In the genomic region with DNA sequence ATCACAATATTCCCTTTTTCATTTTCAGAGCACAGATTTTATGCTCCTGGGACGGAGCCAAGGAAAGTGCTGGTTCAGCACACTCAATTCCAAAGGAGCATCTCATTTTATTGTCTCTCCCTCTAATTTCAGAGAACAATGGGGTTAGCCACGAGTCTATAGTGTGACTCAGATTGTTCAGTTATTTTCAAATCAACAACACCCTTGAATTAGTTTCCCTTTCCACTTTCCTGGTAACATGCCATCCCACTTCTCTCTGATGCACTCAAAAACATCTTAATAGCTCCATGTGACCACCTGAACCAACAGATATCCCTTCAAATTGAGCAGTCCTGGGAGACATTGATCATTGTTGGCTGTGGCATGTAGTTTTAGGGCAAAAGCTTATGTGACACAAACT, we compare ENCODE assay signal across 18 cellular contexts.
DNase-seq lines count a peak whose midpoint lies in the region; ATAC-seq, FAIRE-seq and TF ChIP-seq lines count a peak whose summit lies in the region.
"Had no signal": no experiment of that assay in that cellular context is flagged by ENCODE, and none has a peak within 500 bp of the region (broad histone marks: within the 10 kb centered on the region; RNA-seq: fewer than 3 reads in every experiment).

No MANE protein-coding gene starts in this region.

- no peaks in the 10 kb centered on the region for H3K9me3 Mint-ChIP-seq in activated naive CD4-positive, alpha-beta T cell treated with anti-CD3 and anti-CD28 coated beads, Interleukin-2, amount 10 ng/mL, durations not matched to agents 7 days and 5 days

- no peak for TF ChIP-seq POLR2A in A549 (IDR thresholded peaks at IDR 0.05; ENCODE audit: low read length)

- DNase-seq in A549 (ENCODE audit: low read depth in 1 of 2, low spot score in 1 of 2) (no peak), Daoy (ENCODE audit: low read depth) (peak; percentile 2), bronchial epithelial cell (ENCODE audit: low read depth) (peak; percentile 29), foreskin keratinocyte (peak; percentile 13 to 31), cerebellum (ENCODE audit: low spot score) (no peak), frontal cortex (ENCODE audit: low spot score in 2 of 2) (no peak)
- DNase-seq in activated naive CD4-positive, alpha-beta T cell treated with anti-CD3 and anti-CD28 coated beads, Interleukin-2, amount 10 ng/mL, durations not matched to agents 7 days and 5 days = no peak
- DNase-seq: Caco-2; CD4-positive, CD25-positive, alpha-beta regulatory T cell; DMS153; KBM-7; NCI-H1048; NCI-H146; NCI-H2081; NCI-H510A treated with DMSO at 0.1 percent for 48 hours; NCI-H82 had no signal

- POLR2A ChIA-PET in A549 (lab: Yijun Ruan, JAX) = no interaction called here

- no peak for TF ChIP-seq CTCF in A549 (IDR thresholded peaks at IDR 0.05)
- no peak for TF ChIP-seq CTCF in bronchial epithelial cell (IDR thresholded peaks at IDR 0.05; ENCODE audit: insufficient read depth, low read length, severe bottlenecking)
- TF ChIP-seq CTCF in foreskin keratinocyte (conservative IDR thresholded peaks at IDR 0.05) = no peak

- H3K27me3 Mint-ChIP-seq in activated naive CD4-positive, alpha-beta T cell treated with anti-CD3 and anti-CD28 coated beads, Interleukin-2, amount 10 ng/mL, durations not matched to agents 7 days and 5 days = peaks cover 10% of the 10 kb centered on the region

- CTCF ChIA-PET in A549 (lab: Yijun Ruan, JAX) = no interaction called here
- CTCF ChIA-PET in activated naive CD4-positive, alpha-beta T cell treated with anti-CD3 and anti-CD28 coated beads, Interleukin-2, amount 10 ng/mL, durations not matched to agents 7 days and 5 days (lab: Charles Lee) = no interaction called here

- H3K4me1 Mint-ChIP-seq in activated naive CD4-positive, alpha-beta T cell treated with anti-CD3 and anti-CD28 coated beads, Interleukin-2, amount 10 ng/mL, durations not matched to agents 7 days and 5 days = no peaks in the 10 kb centered on the region
- H3K4me1 Mint-ChIP-seq: B cell had no signal

- no peaks in the 10 kb centered on the region for H3K9me3 ChIP-seq in A549
- H3K9me3 ChIP-seq: Caco-2 had no signal

- H3K27me3 ChIP-seq in bronchial epithelial cell (ENCODE audit: control insufficient read depth, insufficient read depth, low read length) (no peaks in the 10 kb centered on the region), foreskin keratinocyte (no peaks in the 10 kb centered on the region)

- FAIRE-seq in A549 (lab: Jason Lieb, UNC) (no peak), bronchial epithelial cell (lab: Jason Lieb, UNC) (no peak), frontal cortex (lab: Jason Lieb, UNC) (no peak)

- no peak for TF ChIP-seq RAD21 in A549 (conservative IDR thresholded peaks at IDR 0.05 in 1 of 2, IDR thresholded peaks at IDR 0.05 in 1 of 2)

- no peak overlapping the region for H3K4me3 ChIP-seq in A549
- H3K4me3 ChIP-seq in bronchial epithelial cell (ENCODE audit: low read depth, low read length) = no peak overlapping the region

- no peak for TF ChIP-seq EP300 in A549 (IDR thresholded peaks at IDR 0.05)

- no peaks in the 10 kb centered on the region for H3K4me1 ChIP-seq in A549
- H3K4me1 ChIP-seq in foreskin keratinocyte = peaks cover 16% of the 10 kb centered on the region
- H3K4me1 ChIP-seq: Caco-2 had no signal

- WGBS in A549 (ENCODE audit: missing lambda C conversion rate) = 15% methylated on average over 2 of the region's 2 CpGs

- no peaks in the 10 kb centered on the region for H3K36me3 Mint-ChIP-seq in activated naive CD4-positive, alpha-beta T cell treated with anti-CD3 and anti-CD28 coated beads, Interleukin-2, amount 10 ng/mL, durations not matched to agents 7 days and 5 days
- H3K36me3 Mint-ChIP-seq: CD4-positive, CD25-positive, alpha-beta regulatory T cell had no signal

- no peak overlapping the region for H3K4me2 ChIP-seq in A549

- H3K27ac ChIP-seq in A549 (no peak overlapping the region), foreskin keratinocyte (no peak overlapping the region)

- H3K27ac Mint-ChIP-seq in activated naive CD4-positive, alpha-beta T cell treated with anti-CD3 and anti-CD28 coated beads, Interleukin-2, amount 10 ng/mL, durations not matched to agents 7 days and 5 days = no peak overlapping the region
- H3K27ac Mint-ChIP-seq: B cell; CD4-positive, CD25-positive, alpha-beta regulatory T cell had no signal

- no peaks in the 10 kb centered on the region for H3K36me3 ChIP-seq in bronchial epithelial cell (ENCODE audit: control insufficient read depth, insufficient read depth, low read length)

- no peak overlapping the region for H3K4me3 Mint-ChIP-seq in activated naive CD4-positive, alpha-beta T cell treated with anti-CD3 and anti-CD28 coated beads, Interleukin-2, amount 10 ng/mL, durations not matched to agents 7 days and 5 days
- H3K4me3 Mint-ChIP-seq: B cell; CD4-positive, CD25-positive, alpha-beta regulatory T cell had no signal

- no peak for ATAC-seq in A549
- peak; percentile 19 for ATAC-seq in foreskin keratinocyte
- ATAC-seq in HG02884 (IDR thresholded peaks at IDR 0.05; ENCODE audit: unreplicated experiment) = no peak

TF ChIP-seq in A549, 52 proteins besides CTCF, POLR2A, EP300 and RAD21:
- peak; percentile 9 for TF ChIP-seq MAFK (IDR thresholded peaks at IDR 0.05; ENCODE audit: partially characterized antibody)
- TF ChIP-seq, protein P1, sequence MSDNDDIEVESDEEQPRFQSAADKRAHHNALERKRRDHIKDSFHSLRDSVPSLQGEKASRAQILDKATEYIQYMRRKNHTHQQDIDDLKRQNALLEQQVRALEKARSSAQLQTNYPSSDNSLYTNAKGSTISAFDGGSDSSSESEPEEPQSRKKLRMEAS (IDR thresholded peaks at IDR 0.05) = no peak

Comparison
In these comparisons a context has a peak if more than half of its experiments do, and no peak if none do; other contexts are left out.
1. DNase-seq: peak in Daoy (single experiment), bronchial epithelial cell (single experiment) and foreskin keratinocyte (2 of 2); none in A549 (0 of 2), activated naive CD4-positive, alpha-beta T cell treated with anti-CD3 and anti-CD28 coated beads, Interleukin-2, amount 10 ng/mL, durations not matched to agents 7 days and 5 days (single experiment), cerebellum (single experiment) and frontal cortex (0 of 2).